ENCODE assay signal across 18 cellular contexts in the genomic region with DNA sequence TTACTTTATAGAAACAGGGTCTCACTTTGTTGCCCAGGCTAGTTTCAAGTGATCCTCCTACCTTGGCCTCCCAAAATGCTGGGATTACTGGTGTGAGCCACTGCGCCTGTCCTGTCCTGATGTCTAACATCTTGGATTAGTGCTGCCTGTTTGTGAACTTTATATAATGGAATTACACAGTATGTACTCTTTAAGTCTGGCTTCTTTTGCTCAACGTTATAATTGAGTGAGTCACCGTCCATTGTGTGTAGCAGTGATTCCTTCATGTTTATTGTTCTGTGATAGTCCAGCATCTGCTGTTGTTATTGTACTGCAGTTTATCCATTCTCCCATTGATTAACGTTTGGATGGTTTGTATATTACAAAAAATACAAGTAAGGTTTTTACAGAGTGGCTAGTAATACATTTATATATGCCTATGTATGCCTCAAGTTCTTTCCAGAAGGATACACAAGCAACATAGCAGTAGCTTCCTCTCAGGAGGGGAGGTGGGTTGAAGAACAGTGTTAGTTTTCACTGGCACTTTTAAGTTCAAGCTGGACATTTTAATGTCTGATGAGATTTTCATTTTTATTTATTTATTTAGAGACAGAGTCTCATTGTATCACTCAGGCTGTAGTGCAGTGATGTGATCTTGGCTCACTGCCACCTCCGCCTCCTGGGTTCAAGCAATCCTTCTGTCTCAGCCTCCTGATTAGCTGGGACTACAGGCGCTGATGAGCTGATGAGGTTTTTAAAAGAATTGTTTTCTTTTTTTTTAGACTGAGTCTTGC. TPM values are rescaled to one million over a fixed set of nuclear protein-coding genes. Genes with fewer than 3 reads are reported as not detected.
A peak's percentile ranks its signal among the peaks of the same experiment; 100 is the strongest.
DNase-seq lines count a peak whose midpoint lies in the region; ATAC-seq, FAIRE-seq and TF ChIP-seq lines count a peak whose summit lies in the region.
"Had no signal": no experiment of that assay in that cellular context is flagged by ENCODE, and none has a peak within 500 bp of the region (broad histone marks: within the 10 kb centered on the region; RNA-seq: fewer than 3 reads in every experiment).

No MANE protein-coding gene starts in this region.

- H3K4me2 ChIP-seq in SK-N-SH (peak overlapping the region; percentile 53; the same call in 1 of the 2 replicates), keratinocyte (ENCODE audit: control insufficient read depth, extremely low read depth, insufficient read depth, low read depth, low read length) (no peak overlapping the region)
- H3K4me2 ChIP-seq: neural progenitor cell had no signal

- whole genome bisulfite sequencing in SK-N-SH (ENCODE audit: low lambda C conversion rate) = 56% methylated on average over 6 of the region's 6 CpGs
- 68 to 73% methylated on average over 6 of the region's 6 CpGs for WGBS in testis, 2 donors

- POLR2A ChIA-PET in SK-N-SH (lab: Yijun Ruan, JAX) = interaction anchor here (0.7 kb wide), 1 partner anchor 25 kb away, joined by 5 read pairs; no protein-coding TSS in a partner anchor

- H3K79me2 ChIP-seq in SK-N-SH (ENCODE audit: insufficient read depth) (peaks cover 84% of the 10 kb centered on the region), keratinocyte (ENCODE audit: control insufficient read depth, insufficient read depth, low read length) (peaks cover 47% of the 10 kb centered on the region)

- H3K9me1 ChIP-seq in keratinocyte (ENCODE audit: control insufficient read depth, extremely low read depth, insufficient read depth, low read length) = no peaks in the 10 kb centered on the region

- ATAC-seq in left cardiac atrium (no peak), GM18502 (IDR thresholded peaks at IDR 0.05; ENCODE audit: poor library complexity, unreplicated experiment) (no peak)
- ATAC-seq: gastrocnemius medialis, left lobe of liver had no signal

- FAIRE-seq in keratinocyte (lab: Jason Lieb, UNC) = peak; percentile 23
- FAIRE-seq: colon, RCC 7860 had no signal

- H3K9me3 ChIP-seq in SK-N-SH (no peaks in the 10 kb centered on the region), keratinocyte (ENCODE audit: control insufficient read depth, low read depth, low read length) (no peaks in the 10 kb centered on the region), testis (no peaks in the 10 kb centered on the region)
- H3K9me3 ChIP-seq: gastrocnemius medialis, spleen, tibial artery had no signal

- H3K9ac ChIP-seq in SK-N-SH (peak overlapping the region; percentile 3; the same call in 1 of the 2 replicates), keratinocyte (ENCODE audit: control insufficient read depth, extremely low read depth, insufficient read depth, low read length) (no peak overlapping the region)
- H3K9ac ChIP-seq: neural progenitor cell had no signal

- H4K20me1 ChIP-seq in SK-N-SH (ENCODE audit: insufficient read depth) (peaks cover 49% of the 10 kb centered on the region), keratinocyte (ENCODE audit: control insufficient read depth, extremely low read depth, insufficient read depth, low read length) (no peaks in the 10 kb centered on the region)

- peaks cover 33 to 63% of the 10 kb centered on the region in 2 experiments for H3K36me3 ChIP-seq in SK-N-SH (replicated peaks in 1 of 2; ENCODE audit: control insufficient read depth in 1 of 2, insufficient read depth in 2 of 2, low read length in 1 of 2)
- H3K36me3 ChIP-seq in keratinocyte (ENCODE audit: control insufficient read depth in 2 of 2, extremely low read depth in 1 of 2, insufficient read depth in 2 of 2, low read length in 2 of 2) = peaks cover 28 to 32% of the 10 kb centered on the region in 2 experiments
- no peaks in the 10 kb centered on the region for H3K36me3 ChIP-seq in testis (ENCODE audit: low read depth, missing control alignments)

- TF ChIP-seq CTCF in SK-N-SH (IDR thresholded peaks at IDR 0.05) (no peak), keratinocyte (optimal IDR thresholded peaks at IDR 0.05 in 1 of 3, IDR thresholded peaks at IDR 0.05 in 1 of 3, conservative IDR thresholded peaks at IDR 0.05 in 1 of 3; ENCODE audit: extremely low read depth in 1 of 3, insufficient read depth in 2 of 3, low read length in 3 of 3) (no peak), testis (IDR thresholded peaks at IDR 0.05) (no peak)

- H3K27ac ChIP-seq in SK-N-SH (ENCODE audit: low read depth in 2 of 2, low read length in 1 of 2) (peak overlapping the region in 1 of 2 experiments; percentile 70; a peak in 2 of 4 replicates), keratinocyte (ENCODE audit: control insufficient read depth, insufficient read depth, low read length) (peak overlapping the region; percentile 0), testis (peak overlapping the region in 1 of 2 donors; percentile 28)
- H3K27ac ChIP-seq: gastrocnemius medialis, neural progenitor cell, spleen, tibial artery had no signal

- H3F3A ChIP-seq in SK-N-SH (replicated peaks; ENCODE audit: insufficient read depth) = peaks cover 30% of the 10 kb centered on the region

- DNase-seq in SK-N-SH = no peak
- DNase-seq in dedifferentiated amniotic fluid mesenchymal stem cell (ENCODE audit: extremely low spot score) = peak; percentile 44
- no peak for DNase-seq in keratinocyte (ENCODE audit: low read depth, low spot score)
- peak; percentile 87 for DNase-seq in testis
- DNase-seq in RKO (ENCODE audit: low spot score) = no peak
- DNase-seq in NCI-H2196 (lab: John Stamatoyannopoulos, UW; ENCODE audit: unreplicated experiment) = no peak
- no peak for DNase-seq in left cardiac atrium
- DNase-seq: COR-L47, gastrocnemius medialis, NCI-H146, NCI-H524 treated with DMSO at 0.1 percent for 48 hours, spleen, tibial artery had no signal

- no peak for TF ChIP-seq RAD21 in SK-N-SH (IDR thresholded peaks at IDR 0.05; ENCODE audit: low read length)

- H3K27me3 ChIP-seq in SK-N-SH (ENCODE audit: insufficient read depth) (no peaks in the 10 kb centered on the region), keratinocyte (ENCODE audit: control insufficient read depth, extremely low read depth, insufficient read depth, low read length) (no peaks in the 10 kb centered on the region), testis (no peaks in the 10 kb centered on the region)
- H3K27me3 ChIP-seq: gastrocnemius medialis, neural progenitor cell, spleen, tibial artery had no signal

- peaks cover 2 to 10% of the 10 kb centered on the region in 2 experiments; a peak in 3 of 4 replicates for H3K4me1 ChIP-seq in SK-N-SH (ENCODE audit: control insufficient read depth in 1 of 2, insufficient read depth in 2 of 2, low read depth in 1 of 2, low read length in 1 of 2)
- H3K4me1 ChIP-seq in keratinocyte (ENCODE audit: control insufficient read depth, extremely low read depth, insufficient read depth, low read length) = peaks cover 5% of the 10 kb centered on the region
- H3K4me1 ChIP-seq in testis = no peaks in the 10 kb centered on the region
- H3K4me1 ChIP-seq: gastrocnemius medialis, neural progenitor cell, spleen had no signal

- H3K4me3 ChIP-seq in SK-N-SH (ENCODE audit: low read depth in 2 of 2, low read length in 1 of 2) (no peak overlapping the region), keratinocyte (ENCODE audit: control insufficient read depth in 2 of 3, extremely low read depth in 1 of 3, insufficient read depth in 2 of 3, low read depth in 1 of 3, low read length in 3 of 3) (no peak overlapping the region), testis (no peak overlapping the region)
- H3K4me3 ChIP-seq: gastrocnemius medialis, neural progenitor cell, spleen, tibial artery had no signal

- intact Hi-C loops in testis (cut with DNase I; ENCODE audit: low total_unique reads) = no loop called here
- intact Hi-C loops in left cardiac atrium (cut with DNase I) = no loop called here

- CTCF ChIA-PET in SK-N-SH (lab: Yijun Ruan, JAX) = interaction anchor here (0.7 to 4.5 kb wide), 3 partner anchors 12 to 63 kb away, joined by 3 to 33 read pairs (median 11); no protein-coding TSS in a partner anchor

- dilution Hi-C loops in keratinocyte (cut with MboI; ENCODE audit: extremely low pct_ligation_motif_present, low sequenced_read_pairs) = no loop called here

- H2AFZ ChIP-seq in SK-N-SH (ENCODE audit: low read depth) = no peak overlapping the region
- H2AFZ ChIP-seq in keratinocyte (ENCODE audit: control insufficient read depth, low read length) = no peak overlapping the region
- H2AFZ ChIP-seq: neural progenitor cell had no signal

- no peak for TF ChIP-seq EP300 in SK-N-SH (IDR thresholded peaks at IDR 0.05; ENCODE audit: borderline replicate concordance in 1 of 2, low read depth in 1 of 2, low read length in 1 of 2)

- TF ChIP-seq POLR2A in testis (IDR thresholded peaks at IDR 0.05) = no peak

- H3K9me2 ChIP-seq in SK-N-SH = no peaks in the 10 kb centered on the region

RNA-seq across cellular contexts. Expression of a gene that starts 25.2 kb away (rescaled TPM):
- polyA plus RNA-seq in SK-N-SH (2012; rRNA removed) = 12.9 and 15.2 TPM in 2 replicates
- 6.2 and 12.1 TPM in 2 replicates for polyA plus RNA-seq in SK-N-SH (2012; cell fraction: cytosol; rRNA removed)
- polyA plus RNA-seq in SK-N-SH (2012; cell fraction: nucleus; rRNA removed) = 26.6 and 28.9 TPM in 2 replicates
- 42.8 to 108 TPM (median 65.0 TPM) in 3 replicates for polyA plus RNA-seq in keratinocyte
- 129 TPM for polyA plus RNA-seq in keratinocyte (2011; ENCODE audit: low read depth)
- polyA plus RNA-seq in keratinocyte (2011; cell fraction: cytosol; rRNA removed) = 66.6 and 126 TPM in 2 replicates
- 112 and 147 TPM in 2 replicates for polyA plus RNA-seq in keratinocyte (2011; cell fraction: nucleus; rRNA removed)
- 95.6 and 125 TPM in 2 replicates for polyA plus RNA-seq in keratinocyte (2012; ENCODE audit: low replicate concordance)
- polyA minus RNA-seq in keratinocyte = 103 to 224 TPM (median 138 TPM) in 3 replicates
- polyA minus RNA-seq in keratinocyte (2011; cell fraction: cytosol; rRNA and poly(A)+ RNA removed) = 245 TPM
- 113 and 133 TPM in 2 replicates for polyA minus RNA-seq in keratinocyte (2011; cell fraction: nucleus; rRNA and poly(A)+ RNA removed)
- total RNA-seq in testis = 10 to 100 TPM; 25.2 to 38.0 TPM
- polyA plus RNA-seq in testis (ENCODE audit: insufficient read depth, low read depth, low replicate concordance) = 30.8 TPM
- 10 to 100 TPM; 14.3 to 18.3 TPM for total RNA-seq in left cardiac atrium

RNA-seq across cellular contexts. Expression of a gene that starts 31.6 kb away (rescaled TPM):
- polyA plus RNA-seq in SK-N-SH (2012; rRNA removed) (478 and 642 TPM in 2 replicates), keratinocyte (517 to 639 TPM (median 592 TPM) in 3 replicates), testis (ENCODE audit: insufficient read depth, low read depth, low replicate concordance) (295 TPM)
- polyA plus RNA-seq in SK-N-SH (2012; cell fraction: cytosol; rRNA removed) = 510 and 587 TPM in 2 replicates
- 152 and 266 TPM in 2 replicates for polyA plus RNA-seq in SK-N-SH (2012; cell fraction: nucleus; rRNA removed)
- polyA plus RNA-seq in keratinocyte (2011; ENCODE audit: low read depth) = 523 TPM
- 449 and 696 TPM in 2 replicates for polyA plus RNA-seq in keratinocyte (2011; cell fraction: cytosol; rRNA removed)
- polyA plus RNA-seq in keratinocyte (2011; cell fraction: nucleus; rRNA removed) = 232 and 239 TPM in 2 replicates
- 521 and 631 TPM in 2 replicates for polyA plus RNA-seq in keratinocyte (2012; ENCODE audit: low replicate concordance)
- 346 to 803 TPM (median 729 TPM) in 3 replicates for polyA minus RNA-seq in keratinocyte
- 232 TPM for polyA minus RNA-seq in keratinocyte (2011; cell fraction: cytosol; rRNA and poly(A)+ RNA removed)
- polyA minus RNA-seq in keratinocyte (2011; cell fraction: nucleus; rRNA and poly(A)+ RNA removed) = 117 and 178 TPM in 2 replicates
- total RNA-seq in testis (100 to 1,000 TPM; 185 to 316 TPM), left cardiac atrium (100 to 1,000 TPM; 282 to 298 TPM)

RNA-seq across cellular contexts. Expression of a gene that starts 36.7 kb away (rescaled TPM):
- polyA plus RNA-seq in SK-N-SH (2012; rRNA removed) = 27.5 and 27.6 TPM in 2 replicates
- polyA plus RNA-seq in SK-N-SH (2012; cell fraction: cytosol; rRNA removed) = 15.9 and 21.5 TPM in 2 replicates
- polyA plus RNA-seq in SK-N-SH (2012; cell fraction: nucleus; rRNA removed) = 57.6 and 61.4 TPM in 2 replicates
- 12.3 to 19.4 TPM (median 17.1 TPM) in 3 replicates for polyA plus RNA-seq in keratinocyte
- 8.2 TPM for polyA plus RNA-seq in keratinocyte (2011; ENCODE audit: low read depth)
- 12.7 and 20.3 TPM in 2 replicates for polyA plus RNA-seq in keratinocyte (2011; cell fraction: cytosol; rRNA removed)
- polyA plus RNA-seq in keratinocyte (2011; cell fraction: nucleus; rRNA removed) = 20.8 and 24.7 TPM in 2 replicates
- 14.2 and 16.9 TPM in 2 replicates for polyA plus RNA-seq in keratinocyte (2012; ENCODE audit: low replicate concordance)
- polyA minus RNA-seq in keratinocyte = 15.0 to 57.4 TPM (median 21.8 TPM) in 3 replicates
- polyA minus RNA-seq in keratinocyte (2011; cell fraction: cytosol; rRNA and poly(A)+ RNA removed) = 36.4 TPM
- 7.5 and 7.9 TPM in 2 replicates for polyA minus RNA-seq in keratinocyte (2011; cell fraction: nucleus; rRNA and poly(A)+ RNA removed)
- total RNA-seq in testis = 100 to 1,000 TPM; 117 to 138 TPM
- polyA plus RNA-seq in testis (ENCODE audit: insufficient read depth, low read depth, low replicate concordance) = 61.5 TPM
- total RNA-seq in left cardiac atrium = 10 to 100 TPM in 1 of 2 donors, 1 to 10 TPM in 1; 9.9 to 12.8 TPM

RNA-seq across cellular contexts. Expression of a gene that starts 57.7 kb away (rescaled TPM):
- polyA plus RNA-seq in SK-N-SH (2012; rRNA removed) (not detected in 2 replicates), keratinocyte (not detected in 3 replicates), testis (ENCODE audit: insufficient read depth, low read depth, low replicate concordance) (not detected)
- not detected in 2 replicates for polyA plus RNA-seq in SK-N-SH (2012; cell fraction: cytosol; rRNA removed)
- polyA plus RNA-seq in SK-N-SH (2012; cell fraction: nucleus; rRNA removed) = 0.13 and 0.50 TPM in 2 replicates
- not detected for polyA plus RNA-seq in keratinocyte (2011; ENCODE audit: low read depth)
- not detected in 2 replicates for polyA plus RNA-seq in keratinocyte (2011; cell fraction: cytosol; rRNA removed)
- polyA plus RNA-seq in keratinocyte (2011; cell fraction: nucleus; rRNA removed) = not detected in 2 replicates
- polyA plus RNA-seq in keratinocyte (2012; ENCODE audit: low replicate concordance) = not detected in 2 replicates
- not detected in 3 replicates for polyA minus RNA-seq in keratinocyte
- not detected for polyA minus RNA-seq in keratinocyte (2011; cell fraction: cytosol; rRNA and poly(A)+ RNA removed)
- polyA minus RNA-seq in keratinocyte (2011; cell fraction: nucleus; rRNA and poly(A)+ RNA removed) = not detected in 2 replicates
- total RNA-seq in testis (1 to 10 TPM in 1 of 2 donors, under 1 TPM in 1; 0.81 to 4.8 TPM), left cardiac atrium (not detected)
- total RNA-seq: gastrocnemius medialis, spleen had no signal
- polyA plus RNA-seq: spleen had no signal

Comparison
In these comparisons a context has a peak if more than half of its experiments do, and no peak if none do; other contexts are left out.
1. DNase-seq: peak in dedifferentiated amniotic fluid mesenchymal stem cell (single experiment) and testis (single experiment); none in SK-N-SH (single experiment), keratinocyte (single experiment), RKO (single experiment), NCI-H2196 (single experiment) and left cardiac atrium (single experiment).